1 cellular context compared by ENCODE assay signal in genomic region chr4:38782452-38783108, GRCh38.
TF ChIP-seq lines count a peak whose summit lies in the region.

A gene with protein sequence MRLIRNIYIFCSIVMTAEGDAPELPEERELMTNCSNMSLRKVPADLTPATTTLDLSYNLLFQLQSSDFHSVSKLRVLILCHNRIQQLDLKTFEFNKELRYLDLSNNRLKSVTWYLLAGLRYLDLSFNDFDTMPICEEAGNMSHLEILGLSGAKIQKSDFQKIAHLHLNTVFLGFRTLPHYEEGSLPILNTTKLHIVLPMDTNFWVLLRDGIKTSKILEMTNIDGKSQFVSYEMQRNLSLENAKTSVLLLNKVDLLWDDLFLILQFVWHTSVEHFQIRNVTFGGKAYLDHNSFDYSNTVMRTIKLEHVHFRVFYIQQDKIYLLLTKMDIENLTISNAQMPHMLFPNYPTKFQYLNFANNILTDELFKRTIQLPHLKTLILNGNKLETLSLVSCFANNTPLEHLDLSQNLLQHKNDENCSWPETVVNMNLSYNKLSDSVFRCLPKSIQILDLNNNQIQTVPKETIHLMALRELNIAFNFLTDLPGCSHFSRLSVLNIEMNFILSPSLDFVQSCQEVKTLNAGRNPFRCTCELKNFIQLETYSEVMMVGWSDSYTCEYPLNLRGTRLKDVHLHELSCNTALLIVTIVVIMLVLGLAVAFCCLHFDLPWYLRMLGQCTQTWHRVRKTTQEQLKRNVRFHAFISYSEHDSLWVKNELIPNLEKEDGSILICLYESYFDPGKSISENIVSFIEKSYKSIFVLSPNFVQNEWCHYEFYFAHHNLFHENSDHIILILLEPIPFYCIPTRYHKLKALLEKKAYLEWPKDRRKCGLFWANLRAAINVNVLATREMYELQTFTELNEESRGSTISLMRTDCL (minus strand): TSS chr4:38782990. CDS start chr4:38775590, 7,400 bp downstream.

TF ChIP-seq in GM12878, 131 proteins besides CTCF, POLR2A, EP300 and RAD21 (continued from another document and continues in another):
- TF ChIP-seq TCF3 (IDR thresholded peaks at IDR 0.05; ENCODE audit: borderline replicate concordance, insufficient read depth, low read depth, low read length) (peak; percentile 44; the same call in 1 of the 2 replicates), SMC3 (IDR thresholded peaks at IDR 0.05; ENCODE audit: borderline replicate concordance, low read length) (peak; percentile 84), IKZF1 (conservative IDR thresholded peaks at IDR 0.05) (no peak), FOXM1 (IDR thresholded peaks at IDR 0.05; ENCODE audit: low read depth, low read length) (peak; percentile 60; the same call in 1 of the 2 replicates), YY1 (IDR thresholded peaks at IDR 0.05; ENCODE audit: low read depth, low read length) (peak; percentile 75), SRF (IDR thresholded peaks at IDR 0.05; ENCODE audit: low read depth in 2 of 2, low read length in 2 of 2) (0 out of 4 replicates have a peak, but pooled peaks of 1 of the 2 experiments have one; percentile 16), CBFB (IDR thresholded peaks at IDR 0.05; ENCODE audit: low read depth) (peak; percentile 34; the same call in 1 of the 2 replicates), ETV6 (conservative IDR thresholded peaks at IDR 0.05 in 1 of 2, IDR thresholded peaks at IDR 0.05 in 1 of 2; ENCODE audit: borderline replicate concordance in 1 of 2, low read depth in 1 of 2) (no peak), SIX5 (IDR thresholded peaks at IDR 0.05; ENCODE audit: low read depth, low read length, severe bottlenecking) (no peak), CHD1 (IDR thresholded peaks at IDR 0.05; ENCODE audit: low read depth, low read length) (no peak), IKZF2 (IDR thresholded peaks at IDR 0.05) (peak in 1 of 2 experiments; percentile 29; a peak in 1 of 4 replicates), EGR1 (IDR thresholded peaks at IDR 0.05; ENCODE audit: borderline replicate concordance in 1 of 2, low read depth in 2 of 2, low read length in 2 of 2) (no peak), TCF12 (IDR thresholded peaks at IDR 0.05; ENCODE audit: low read depth, low read length) (peak; percentile 54; the same call in 1 of the 2 replicates), ZNF24 (IDR thresholded peaks at IDR 0.05) (peak; percentile 56; the same call in 1 of the 2 replicates), BCLAF1 (IDR thresholded peaks at IDR 0.05) (no peak), IRF3 (IDR thresholded peaks at IDR 0.05) (no peak), MLLT1 (IDR thresholded peaks at IDR 0.05) (peak; percentile 83), POU2F2 (IDR thresholded peaks at IDR 0.05; ENCODE audit: borderline replicate concordance, low read depth, low read length) (peak; percentile 45; the same call in 1 of the 3 replicates), IRF4 (IDR thresholded peaks at IDR 0.05; ENCODE audit: low read depth, low read length) (no peak), CREB1 (IDR thresholded peaks at IDR 0.05; ENCODE audit: low read depth) (no peak), NR2F1 (conservative IDR thresholded peaks at IDR 0.05) (no peak; the same call in 1 of the 2 replicates), HDAC2 (IDR thresholded peaks at IDR 0.05) (no peak), SREBF1 (IDR thresholded peaks at IDR 0.05; ENCODE audit: low read length) (no peak), PML (IDR thresholded peaks at IDR 0.05; ENCODE audit: low read length) (peak; percentile 58), CREM (IDR thresholded peaks at IDR 0.05; ENCODE audit: low read depth) (no peak), NBN (IDR thresholded peaks at IDR 0.05) (peak; percentile 54; the same call in 1 of the 2 replicates), SUZ12 (IDR thresholded peaks at IDR 0.05; ENCODE audit: unreplicated experiment) (no peak), ZNF384 (IDR thresholded peaks at IDR 0.05; ENCODE audit: borderline replicate concordance, low read depth, low read length) (peak; percentile 43; the same call in 1 of the 2 replicates), RFX5 (IDR thresholded peaks at IDR 0.05; ENCODE audit: low read depth, low read length) (no peak), BMI1 (IDR thresholded peaks at IDR 0.05; ENCODE audit: borderline replicate concordance) (no peak), PAX8 (IDR thresholded peaks at IDR 0.05) (no peak), CEBPZ (IDR thresholded peaks at IDR 0.05; ENCODE audit: low read depth, low read length) (no peak), ZNF622 (IDR thresholded peaks at IDR 0.05) (no peak), GABPA (IDR thresholded peaks at IDR 0.05; ENCODE audit: low read depth) (no peak)
- TF ChIP-seq, protein P1, sequence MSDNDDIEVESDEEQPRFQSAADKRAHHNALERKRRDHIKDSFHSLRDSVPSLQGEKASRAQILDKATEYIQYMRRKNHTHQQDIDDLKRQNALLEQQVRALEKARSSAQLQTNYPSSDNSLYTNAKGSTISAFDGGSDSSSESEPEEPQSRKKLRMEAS (IDR thresholded peaks at IDR 0.05; ENCODE audit: low read depth, low read length): no peak
- TF ChIP-seq, protein P2, sequence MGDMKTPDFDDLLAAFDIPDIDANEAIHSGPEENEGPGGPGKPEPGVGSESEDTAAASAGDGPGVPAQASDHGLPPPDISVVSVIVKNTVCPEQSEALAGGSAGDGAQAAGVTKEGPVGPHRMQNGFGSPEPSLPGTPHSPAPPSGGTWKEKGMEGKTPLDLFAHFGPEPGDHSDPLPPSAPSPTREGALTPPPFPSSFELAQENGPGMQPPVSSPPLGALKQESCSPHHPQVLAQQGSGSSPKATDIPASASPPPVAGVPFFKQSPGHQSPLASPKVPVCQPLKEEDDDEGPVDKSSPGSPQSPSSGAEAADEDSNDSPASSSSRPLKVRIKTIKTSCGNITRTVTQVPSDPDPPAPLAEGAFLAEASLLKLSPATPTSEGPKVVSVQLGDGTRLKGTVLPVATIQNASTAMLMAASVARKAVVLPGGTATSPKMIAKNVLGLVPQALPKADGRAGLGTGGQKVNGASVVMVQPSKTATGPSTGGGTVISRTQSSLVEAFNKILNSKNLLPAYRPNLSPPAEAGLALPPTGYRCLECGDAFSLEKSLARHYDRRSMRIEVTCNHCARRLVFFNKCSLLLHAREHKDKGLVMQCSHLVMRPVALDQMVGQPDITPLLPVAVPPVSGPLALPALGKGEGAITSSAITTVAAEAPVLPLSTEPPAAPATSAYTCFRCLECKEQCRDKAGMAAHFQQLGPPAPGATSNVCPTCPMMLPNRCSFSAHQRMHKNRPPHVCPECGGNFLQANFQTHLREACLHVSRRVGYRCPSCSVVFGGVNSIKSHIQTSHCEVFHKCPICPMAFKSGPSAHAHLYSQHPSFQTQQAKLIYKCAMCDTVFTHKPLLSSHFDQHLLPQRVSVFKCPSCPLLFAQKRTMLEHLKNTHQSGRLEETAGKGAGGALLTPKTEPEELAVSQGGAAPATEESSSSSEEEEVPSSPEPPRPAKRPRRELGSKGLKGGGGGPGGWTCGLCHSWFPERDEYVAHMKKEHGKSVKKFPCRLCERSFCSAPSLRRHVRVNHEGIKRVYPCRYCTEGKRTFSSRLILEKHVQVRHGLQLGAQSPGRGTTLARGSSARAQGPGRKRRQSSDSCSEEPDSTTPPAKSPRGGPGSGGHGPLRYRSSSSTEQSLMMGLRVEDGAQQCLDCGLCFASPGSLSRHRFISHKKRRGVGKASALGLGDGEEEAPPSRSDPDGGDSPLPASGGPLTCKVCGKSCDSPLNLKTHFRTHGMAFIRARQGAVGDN (IDR thresholded peaks at IDR 0.05): peak; percentile 53; the same call in 1 of the 2 replicates
- TF ChIP-seq, protein P3, sequence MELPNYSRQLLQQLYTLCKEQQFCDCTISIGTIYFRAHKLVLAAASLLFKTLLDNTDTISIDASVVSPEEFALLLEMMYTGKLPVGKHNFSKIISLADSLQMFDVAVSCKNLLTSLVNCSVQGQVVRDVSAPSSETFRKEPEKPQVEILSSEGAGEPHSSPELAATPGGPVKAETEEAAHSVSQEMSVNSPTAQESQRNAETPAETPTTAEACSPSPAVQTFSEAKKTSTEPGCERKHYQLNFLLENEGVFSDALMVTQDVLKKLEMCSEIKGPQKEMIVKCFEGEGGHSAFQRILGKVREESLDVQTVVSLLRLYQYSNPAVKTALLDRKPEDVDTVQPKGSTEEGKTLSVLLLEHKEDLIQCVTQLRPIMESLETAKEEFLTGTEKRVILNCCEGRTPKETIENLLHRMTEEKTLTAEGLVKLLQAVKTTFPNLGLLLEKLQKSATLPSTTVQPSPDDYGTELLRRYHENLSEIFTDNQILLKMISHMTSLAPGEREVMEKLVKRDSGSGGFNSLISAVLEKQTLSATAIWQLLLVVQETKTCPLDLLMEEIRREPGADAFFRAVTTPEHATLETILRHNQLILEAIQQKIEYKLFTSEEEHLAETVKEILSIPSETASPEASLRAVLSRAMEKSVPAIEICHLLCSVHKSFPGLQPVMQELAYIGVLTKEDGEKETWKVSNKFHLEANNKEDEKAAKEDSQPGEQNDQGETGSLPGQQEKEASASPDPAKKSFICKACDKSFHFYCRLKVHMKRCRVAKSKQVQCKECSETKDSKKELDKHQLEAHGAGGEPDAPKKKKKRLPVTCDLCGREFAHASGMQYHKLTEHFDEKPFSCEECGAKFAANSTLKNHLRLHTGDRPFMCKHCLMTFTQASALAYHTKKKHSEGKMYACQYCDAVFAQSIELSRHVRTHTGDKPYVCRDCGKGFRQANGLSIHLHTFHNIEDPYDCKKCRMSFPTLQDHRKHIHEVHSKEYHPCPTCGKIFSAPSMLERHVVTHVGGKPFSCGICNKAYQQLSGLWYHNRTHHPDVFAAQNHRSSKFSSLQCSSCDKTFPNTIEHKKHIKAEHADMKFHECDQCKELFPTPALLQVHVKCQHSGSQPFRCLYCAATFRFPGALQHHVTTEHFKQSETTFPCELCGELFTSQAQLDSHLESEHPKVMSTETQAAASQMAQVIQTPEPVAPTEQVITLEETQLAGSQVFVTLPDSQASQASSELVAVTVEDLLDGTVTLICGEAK (IDR thresholded peaks at IDR 0.05; ENCODE audit: borderline replicate concordance): no peak
